In genomic region chr4:104747635-104748034, GRCh38 we compare ENCODE assay signal across 12 cellular contexts.
"Had no signal": no experiment of that assay in that cellular context is flagged by ENCODE, and none has a peak within 500 bp of the region (broad histone marks: within the 10 kb centered on the region; RNA-seq: fewer than 3 reads in every experiment).

No MANE protein-coding gene starts in this region.

- H3K4me3 ChIP-seq: gastrocnemius medialis, lung, neural progenitor cell, psoas muscle, right lobe of liver, thoracic aorta had no signal

- H3K27ac ChIP-seq: gastrocnemius medialis, neural progenitor cell, psoas muscle, right lobe of liver, thoracic aorta had no signal

- DNase-seq: activated CD4-positive, alpha-beta T cell treated with anti-CD3 and anti-CD28 coated beads, Interleukin-2, amount 50 U/mL, for 48 hours; activated naive CD4-positive, alpha-beta T cell treated with Interleukin-2 at 50 U/mL for 16 hours; amniotic stem cell; effector CD8-positive, alpha-beta T cell; gastrocnemius medialis; naive B cell; psoas muscle; right lobe of liver had no signal

- H3K4me1 ChIP-seq: right lobe of liver had no signal

- ATAC-seq: activated T-helper 17 cell treated with anti-CD3 and anti-CD28 coated beads, Interleukin-2, amount 50 U/mL, for 72 hours; gastrocnemius medialis; psoas muscle had no signal

- H3K9me3 ChIP-seq: gastrocnemius medialis, psoas muscle, right lobe of liver, thoracic aorta had no signal

- H3K36me3 ChIP-seq: gastrocnemius medialis, neural progenitor cell, right lobe of liver, thoracic aorta had no signal

- H3K27me3 ChIP-seq: gastrocnemius medialis, neural progenitor cell, right lobe of liver had no signal
